Comparison of ENCODE assay signal across 1 cellular context in genomic region chr6:16966821-16967817, GRCh38.
A peak's percentile ranks its signal among the peaks of the same experiment; 100 is the strongest.
TF ChIP-seq lines count a peak whose summit lies in the region.

No MANE protein-coding gene starts in this region.

TF ChIP-seq in HEK293, 187 proteins besides CTCF, POLR2A, EP300 and RAD21 (continued from another document):
- TF ChIP-seq ATF2 (tag by site-specific recombination; IDR thresholded peaks at IDR 0.05; ENCODE audit: low read depth) (peak; percentile 56; the same call in 1 of the 2 replicates), ZNF830 (tag by site-specific recombination; IDR thresholded peaks at IDR 0.05; ENCODE audit: low read depth) (no peak)
TF ChIP-seq in HEK293: peak in this region for 1.
